ENCODE assay signal across 11 cellular contexts in the genomic region with DNA sequence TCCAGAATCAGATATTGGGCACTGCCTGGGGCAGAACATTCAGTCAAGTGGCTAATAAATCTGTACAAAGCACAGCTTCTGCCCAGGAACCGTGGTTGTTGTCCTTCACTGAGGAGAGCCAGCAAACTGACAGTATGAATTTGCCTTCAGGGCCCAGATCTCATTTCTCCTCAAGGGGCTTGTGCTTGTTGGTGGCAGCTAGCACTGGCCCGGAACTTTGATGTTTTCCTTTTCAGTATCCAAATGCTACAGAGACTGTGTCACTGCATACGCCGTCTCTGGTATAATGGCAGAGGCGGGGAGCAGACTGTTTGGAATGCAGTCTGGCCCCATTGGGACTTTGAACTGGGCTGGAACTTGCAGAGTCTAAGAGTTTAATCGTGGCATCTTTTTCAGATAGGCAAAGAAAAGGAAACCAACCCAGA. TPM values are rescaled to one million over a fixed set of nuclear protein-coding genes. Genes with fewer than 3 reads are reported as not detected.
A peak's percentile ranks its signal among the peaks of the same experiment; 100 is the strongest.
DNase-seq lines count a peak whose midpoint lies in the region; ATAC-seq, FAIRE-seq and TF ChIP-seq lines count a peak whose summit lies in the region.
"Had no signal": no experiment of that assay in that cellular context is flagged by ENCODE, and none has a peak within 500 bp of the region (broad histone marks: within the 10 kb centered on the region; RNA-seq: fewer than 3 reads in every experiment).

No MANE protein-coding gene starts in this region.

- H3K36me3 ChIP-seq in mammary epithelial cell (ENCODE audit: insufficient read depth, low read length), result no peaks in the 10 kb centered on the region
- no peaks in the 10 kb centered on the region for H3K36me3 ChIP-seq in HepG2 (replicated peaks in 1 of 2; ENCODE audit: control insufficient read depth in 1 of 2, insufficient read depth in 2 of 2, low read length in 2 of 2)
- H3K36me3 ChIP-seq in tibial artery, result no peaks in the 10 kb centered on the region
- H3K36me3 ChIP-seq: esophagus muscularis mucosa had no signal

- TF ChIP-seq POLR2A in HepG2 (IDR thresholded peaks at IDR 0.05; ENCODE audit: insufficient read depth in 1 of 2, low read depth in 2 of 2, low read length in 2 of 2), result peak; percentile 21 to 72; a peak in 2 of 4 replicates

- H4K20me1 ChIP-seq in mammary epithelial cell (ENCODE audit: insufficient read depth, low read length) (no peaks in the 10 kb centered on the region), HepG2 (ENCODE audit: insufficient read depth, low read length) (no peaks in the 10 kb centered on the region)

- no peak overlapping the region for H3K4me3 ChIP-seq in mammary epithelial cell (replicated peaks in 1 of 3; ENCODE audit: insufficient read depth in 1 of 3, low read depth in 2 of 3, low read length in 3 of 3)
- peak overlapping the region; percentile 19 to 56 (median 45) for H3K4me3 ChIP-seq in HepG2 (replicated peaks in 1 of 3; ENCODE audit: insufficient read depth in 1 of 3, low read depth in 2 of 3, low read length in 3 of 3)
- peak overlapping the region; percentile 2 to 12 for H3K4me3 ChIP-seq in tibial artery
- H3K4me3 ChIP-seq: esophagus muscularis mucosa had no signal

- FAIRE-seq in HepG2 (lab: Jason Lieb, UNC), result peak; percentile 40

- H3K79me2 ChIP-seq in mammary epithelial cell (ENCODE audit: insufficient read depth, low read length), result no peaks in the 10 kb centered on the region
- no peaks in the 10 kb centered on the region for H3K79me2 ChIP-seq in HepG2 (ENCODE audit: insufficient read depth, low read length)

- dilution Hi-C loops in mammary epithelial cell (cut with HindIII; ENCODE audit: low sequenced_read_pairs), result no loop called here

- POLR2A ChIA-PET in HepG2 (lab: Yijun Ruan, JAX), result interaction anchor here (0.8 to 6.9 kb wide), 6 partner anchors 11 to 93 kb away, joined by 3 to 70 read pairs (median 4); a partner anchor contains a TSS

- BruUV-seq in mammary epithelial cell (replicated peaks; lab: Mats Ljungman, UMichigan), result no TSS peak
- BruUV-seq in HepG2 (replicated peaks; lab: Mats Ljungman, UMichigan), result no TSS peak

- H3K9me3 ChIP-seq in mammary epithelial cell (replicated peaks; ENCODE audit: insufficient read depth, low read length) (no peaks in the 10 kb centered on the region), HepG2 (ENCODE audit: low read length) (no peaks in the 10 kb centered on the region), tibial artery (no peaks in the 10 kb centered on the region)
- H3K9me3 ChIP-seq: esophagus muscularis mucosa had no signal

- peak; percentile 94 for ATAC-seq in HepG2

- no peaks in the 10 kb centered on the region for H3K27me3 ChIP-seq in mammary epithelial cell (ENCODE audit: insufficient read depth, low read length)
- H3K27me3 ChIP-seq in HepG2 (ENCODE audit: control insufficient read depth in 1 of 2, insufficient read depth in 2 of 2, low read length in 2 of 2), result no peaks in the 10 kb centered on the region
- no peaks in the 10 kb centered on the region for H3K27me3 ChIP-seq in tibial artery
- H3K27me3 ChIP-seq: esophagus muscularis mucosa had no signal

- no peak for TF ChIP-seq CTCF in mammary epithelial cell (conservative IDR thresholded peaks at IDR 0.05 in 1 of 2, IDR thresholded peaks at IDR 0.05 in 1 of 2; ENCODE audit: extremely low read depth in 1 of 2, insufficient read depth in 1 of 2, low read depth in 1 of 2, low read length in 2 of 2)
- TF ChIP-seq CTCF in HepG2 (CRISPR knock-in tag; IDR thresholded peaks at IDR 0.05), result no peak
- no peak for TF ChIP-seq CTCF in tibial artery (IDR thresholded peaks at IDR 0.05)

- H3K4me2 ChIP-seq in mammary epithelial cell (ENCODE audit: insufficient read depth, low read depth, low read length) (no peak overlapping the region), HepG2 (ENCODE audit: low read depth, low read length) (peak overlapping the region; percentile 96)

- TF ChIP-seq EP300 in HepG2 (IDR thresholded peaks at IDR 0.05; ENCODE audit: low read depth in 2 of 2, low read length in 2 of 2), result peak; percentile 48 to 91; a peak in 3 of 4 replicates
- peak; percentile 67; the same call in 1 of the 2 replicates for TF ChIP-seq EP300 in HepG2 (CRISPR knock-in tag; IDR thresholded peaks at IDR 0.05; ENCODE audit: borderline replicate concordance)

- H3K27ac ChIP-seq in mammary epithelial cell (ENCODE audit: insufficient read depth, low read depth, low read length) (no peak overlapping the region), HepG2 (ENCODE audit: extremely low read length, insufficient read depth, low read length) (peak overlapping the region; percentile 86), tibial artery (peak overlapping the region; percentile 72 to 77)

- intact Hi-C loops in mammary epithelial cell (cut with micrococcal nuclease) (no loop called here), HepG2 (cut with micrococcal nuclease; ENCODE audit: unreplicated experiment) (loop anchor here (1.0 to 2.0 kb wide), 2 partner anchors 12 to 29 kb away; a partner anchor contains a TSS), tibial artery (cut with DNase I; ENCODE audit: low total_unique reads) (no loop called here)

- in situ Hi-C loops in mammary epithelial cell (cut with MboI; ENCODE audit: low sequenced_read_pairs in 2 of 2), result no loop called here
- in situ Hi-C loops in HepG2 (cut with HindIII; ENCODE audit: extremely low pct_ligation_motif_present, low pct_unique_long_range_greater_than_20kb), result no loop called here

- TF ChIP-seq RAD21 in HepG2 (CRISPR knock-in tag; IDR thresholded peaks at IDR 0.05), result no peak

- WGBS in mammary epithelial cell (ENCODE audit: low coverage, missing lambda C conversion rate), result 50% methylated on average over 6 of the region's 6 CpGs
- 0% methylated on average over 5 of the region's 6 CpGs for WGBS in HepG2 (ENCODE audit: low lambda C conversion rate)

- CTCF ChIA-PET in mammary epithelial cell (lab: Charles Lee; ENCODE audit: low non-redundant PET) (no interaction called here), HepG2 (lab: Yijun Ruan, JAX; ENCODE audit: low intra/inter-chr PET ratio, low total read pairs) (interaction anchor here (1.4 kb wide), 1 partner anchor 20 kb away, joined by 6 read pairs; no protein-coding TSS in a partner anchor)

- H3K4me1 ChIP-seq in mammary epithelial cell (ENCODE audit: insufficient read depth, low read length) (no peaks in the 10 kb centered on the region), HepG2 (ENCODE audit: insufficient read depth, low read length) (peaks cover 65% of the 10 kb centered on the region), tibial artery (peaks cover 3 to 45% (median 22%) of the 10 kb centered on the region in 4 donors)

- peak overlapping the region; percentile 47 for H2AFZ ChIP-seq in mammary epithelial cell (ENCODE audit: low read depth, low read length)
- peak overlapping the region; percentile 71 for H2AFZ ChIP-seq in HepG2 (ENCODE audit: low read length)

- no peak overlapping the region for H3K9ac ChIP-seq in mammary epithelial cell (ENCODE audit: insufficient read depth, low read length)
- peak overlapping the region; percentile 68 for H3K9ac ChIP-seq in HepG2 (ENCODE audit: insufficient read depth, low read depth, low read length)

- DNase-seq in DMS153 (lab: John Stamatoyannopoulos, UW) (peak; percentile 21), DMS153 treated with DMSO at 0.1 percent for 48 hours (lab: John Stamatoyannopoulos, UW; ENCODE audit: unreplicated experiment) (no peak), mammary epithelial cell (no peak), HepG2 (ENCODE audit: low spot score) (peak; percentile 95), tibial artery (peak in 1 of 2 donors; percentile 76), NCI-H2196 (lab: John Stamatoyannopoulos, UW; ENCODE audit: unreplicated experiment) (no peak), NCI-H1694 treated with DMSO at 0.1 percent for 48 hours (lab: John Stamatoyannopoulos, UW) (no peak), putamen (ENCODE audit: low spot score) (no peak)
- DNase-seq: 8988T, SIG-M5 had no signal

RNA-seq across cellular contexts. Expression of a gene that starts 30.4 kb away (rescaled TPM):
- total RNA-seq in mammary epithelial cell (10 to 100 TPM; 24.8 to 67.5 TPM), HepG2 (2016; rRNA removed; fragmentation: Illumina TruSeq; extraction: Trizol) (57.5 and 70.2 TPM in 2 replicates)
- polyA plus RNA-seq in mammary epithelial cell (102 TPM), HepG2 (2011; rRNA removed) (40.0 and 44.7 TPM in 2 replicates)
- 15.7 TPM for polyA minus RNA-seq in mammary epithelial cell
- 23.9 and 30.3 TPM in 2 replicates for total RNA-seq in HepG2 (2016; cell fraction: cytosol; rRNA removed; fragmentation: Illumina TruSeq; extraction: Trizol; ENCODE audit: low read depth)
- 57.4 and 65.2 TPM in 2 replicates for total RNA-seq in HepG2 (2016; cell fraction: insoluble cytoplasmic fraction; rRNA removed; fragmentation: Illumina TruSeq; extraction: Trizol)
- 25.0 and 26.6 TPM in 2 replicates for total RNA-seq in HepG2 (2016; cell fraction: membrane; rRNA removed; fragmentation: Illumina TruSeq; extraction: Trizol)
- total RNA-seq in HepG2 (2016; cell fraction: nucleus; rRNA removed; fragmentation: Illumina TruSeq; extraction: Trizol), result 41.3 and 58.5 TPM in 2 replicates
- 33.8 and 59.5 TPM in 2 replicates for polyA plus RNA-seq in HepG2 (2011; cell fraction: cytosol; rRNA removed)
- polyA plus RNA-seq in HepG2 (2011; cell fraction: nucleus; rRNA removed), result 62.7 and 102 TPM in 2 replicates
- 29.2 and 48.3 TPM in 2 replicates for polyA plus RNA-seq in HepG2 (2012)
- 1.4 and 1.6 TPM in 2 replicates for polyA plus RNA-seq in HepG2 (2016; cell fraction: cytosol; fragmentation: Illumina TruSeq; extraction: Trizol; ENCODE audit: low read depth)
- 44.7 and 44.8 TPM in 2 replicates for polyA plus RNA-seq in HepG2 (2016; cell fraction: insoluble cytoplasmic fraction; fragmentation: Illumina TruSeq; extraction: Trizol; ENCODE audit: low read depth)
- 5.5 and 6.0 TPM in 2 replicates for polyA plus RNA-seq in HepG2 (2016; cell fraction: membrane; fragmentation: Illumina TruSeq; extraction: Trizol; ENCODE audit: low read depth)
- 53.5 and 57.5 TPM in 2 replicates for polyA plus RNA-seq in HepG2 (2016; cell fraction: nucleus; fragmentation: Illumina TruSeq; extraction: Trizol; ENCODE audit: insufficient read depth, low read depth)
- polyA minus RNA-seq in HepG2 (2011; rRNA and poly(A)+ RNA removed; ENCODE audit: low replicate concordance), result 41.0 and 60.2 TPM in 2 replicates
- polyA minus RNA-seq in HepG2 (2011; cell fraction: cytosol; rRNA and poly(A)+ RNA removed), result 34.7 and 44.4 TPM in 2 replicates
- 91.9 and 114 TPM in 2 replicates for polyA minus RNA-seq in HepG2 (2011; cell fraction: nucleus; rRNA and poly(A)+ RNA removed)

RNA-seq across cellular contexts. Expression of a gene that starts 54.1 kb away (rescaled TPM):
- total RNA-seq in mammary epithelial cell (100 to 1,000 TPM in 1 of 2 donors, 10 to 100 TPM in 1; 68.6 to 127 TPM), HepG2 (2016; rRNA removed; fragmentation: Illumina TruSeq; extraction: Trizol) (28.4 and 30.3 TPM in 2 replicates)
- polyA plus RNA-seq in mammary epithelial cell (152 TPM), HepG2 (2011; rRNA removed) (55.5 and 76.1 TPM in 2 replicates)
- polyA minus RNA-seq in mammary epithelial cell, result 213 TPM
- total RNA-seq in HepG2 (2016; cell fraction: cytosol; rRNA removed; fragmentation: Illumina TruSeq; extraction: Trizol; ENCODE audit: low read depth), result 4.1 and 5.8 TPM in 2 replicates
- total RNA-seq in HepG2 (2016; cell fraction: insoluble cytoplasmic fraction; rRNA removed; fragmentation: Illumina TruSeq; extraction: Trizol), result 29.5 and 30.7 TPM in 2 replicates
- 12.3 and 13.8 TPM in 2 replicates for total RNA-seq in HepG2 (2016; cell fraction: membrane; rRNA removed; fragmentation: Illumina TruSeq; extraction: Trizol)
- total RNA-seq in HepG2 (2016; cell fraction: nucleus; rRNA removed; fragmentation: Illumina TruSeq; extraction: Trizol), result 39.8 and 40.1 TPM in 2 replicates
- polyA plus RNA-seq in HepG2 (2011; cell fraction: cytosol; rRNA removed), result 65.7 and 89.1 TPM in 2 replicates
- 262 and 282 TPM in 2 replicates for polyA plus RNA-seq in HepG2 (2011; cell fraction: nucleus; rRNA removed)
- polyA plus RNA-seq in HepG2 (2012), result 18.0 and 24.0 TPM in 2 replicates
- 2.7 and 2.8 TPM in 2 replicates for polyA plus RNA-seq in HepG2 (2016; cell fraction: cytosol; fragmentation: Illumina TruSeq; extraction: Trizol; ENCODE audit: low read depth)
- 25.0 and 28.1 TPM in 2 replicates for polyA plus RNA-seq in HepG2 (2016; cell fraction: insoluble cytoplasmic fraction; fragmentation: Illumina TruSeq; extraction: Trizol; ENCODE audit: low read depth)
- polyA plus RNA-seq in HepG2 (2016; cell fraction: membrane; fragmentation: Illumina TruSeq; extraction: Trizol; ENCODE audit: low read depth), result 6.2 and 7.9 TPM in 2 replicates
- 37.8 and 41.4 TPM in 2 replicates for polyA plus RNA-seq in HepG2 (2016; cell fraction: nucleus; fragmentation: Illumina TruSeq; extraction: Trizol; ENCODE audit: insufficient read depth, low read depth)
- polyA minus RNA-seq in HepG2 (2011; rRNA and poly(A)+ RNA removed; ENCODE audit: low replicate concordance), result 225 and 394 TPM in 2 replicates
- 40.2 and 54.6 TPM in 2 replicates for polyA minus RNA-seq in HepG2 (2011; cell fraction: cytosol; rRNA and poly(A)+ RNA removed)
- 110 and 137 TPM in 2 replicates for polyA minus RNA-seq in HepG2 (2011; cell fraction: nucleus; rRNA and poly(A)+ RNA removed)

Comparison
In these comparisons a context has a peak if more than half of its experiments do, and no peak if none do; other contexts are left out.
1. DNase-seq: peak in DMS153 (single experiment) and HepG2 (single experiment); none in DMS153 treated with DMSO at 0.1 percent for 48 hours (single experiment), mammary epithelial cell (single experiment), NCI-H2196 (single experiment), NCI-H1694 treated with DMSO at 0.1 percent for 48 hours (single experiment) and putamen (single experiment).
2. H3K4me3 ChIP-seq: peak in HepG2 (3 of 3) and tibial artery (2 of 2); none in mammary epithelial cell (0 of 3).